In the genomic region with DNA sequence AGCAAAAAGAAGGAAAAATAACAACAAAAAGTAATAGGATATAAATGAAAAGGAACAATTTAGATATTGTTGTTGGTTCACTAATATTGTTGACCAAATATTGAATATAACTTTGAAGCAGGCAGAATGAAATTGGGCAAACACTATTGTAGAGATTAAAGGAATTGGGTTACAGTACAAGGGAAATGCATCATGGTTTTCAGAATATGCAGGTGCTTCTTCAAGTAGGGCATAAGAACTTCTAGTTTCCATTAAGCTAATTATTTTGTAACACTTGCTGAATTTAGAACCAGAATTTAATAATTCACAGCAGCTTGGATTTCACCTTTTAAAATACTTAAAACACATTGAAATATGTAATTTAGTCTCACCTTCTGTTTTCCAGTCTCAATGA, we compare ENCODE assay signal across 1 cellular context.
TF ChIP-seq lines count a peak whose summit lies in the region.

No MANE protein-coding gene starts in this region.

TF ChIP-seq in HCT116, 20 proteins besides CTCF, POLR2A, EP300 and RAD21:
- TF ChIP-seq TCF7L2 (IDR thresholded peaks at IDR 0.05; ENCODE audit: borderline replicate concordance, extremely low read depth, insufficient read depth, insufficient read length) (no peak), CBX3 (IDR thresholded peaks at IDR 0.05; ENCODE audit: low read depth) (no peak), EGR1 (IDR thresholded peaks at IDR 0.05; ENCODE audit: low read depth) (no peak), ZNF274 (IDR thresholded peaks at IDR 0.05; ENCODE audit: low read depth, low read length) (no peak), EZH2 (IDR thresholded peaks at IDR 0.05) (no peak), SRF (IDR thresholded peaks at IDR 0.05; ENCODE audit: low read depth) (no peak), POLR2AphosphoS5 (IDR thresholded peaks at IDR 0.05; ENCODE audit: low read depth, low read length) (no peak), ELF1 (IDR thresholded peaks at IDR 0.05; ENCODE audit: borderline replicate concordance, low read depth) (no peak), FOSL1 (IDR thresholded peaks at IDR 0.05; ENCODE audit: low read depth) (no peak), EZH2phosphoT487 (IDR thresholded peaks at IDR 0.05; ENCODE audit: borderline replicate concordance) (no peak)
- TF ChIP-seq, protein P1, sequence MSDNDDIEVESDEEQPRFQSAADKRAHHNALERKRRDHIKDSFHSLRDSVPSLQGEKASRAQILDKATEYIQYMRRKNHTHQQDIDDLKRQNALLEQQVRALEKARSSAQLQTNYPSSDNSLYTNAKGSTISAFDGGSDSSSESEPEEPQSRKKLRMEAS (IDR thresholded peaks at IDR 0.05), result no peak
- TF ChIP-seq, protein P2, sequence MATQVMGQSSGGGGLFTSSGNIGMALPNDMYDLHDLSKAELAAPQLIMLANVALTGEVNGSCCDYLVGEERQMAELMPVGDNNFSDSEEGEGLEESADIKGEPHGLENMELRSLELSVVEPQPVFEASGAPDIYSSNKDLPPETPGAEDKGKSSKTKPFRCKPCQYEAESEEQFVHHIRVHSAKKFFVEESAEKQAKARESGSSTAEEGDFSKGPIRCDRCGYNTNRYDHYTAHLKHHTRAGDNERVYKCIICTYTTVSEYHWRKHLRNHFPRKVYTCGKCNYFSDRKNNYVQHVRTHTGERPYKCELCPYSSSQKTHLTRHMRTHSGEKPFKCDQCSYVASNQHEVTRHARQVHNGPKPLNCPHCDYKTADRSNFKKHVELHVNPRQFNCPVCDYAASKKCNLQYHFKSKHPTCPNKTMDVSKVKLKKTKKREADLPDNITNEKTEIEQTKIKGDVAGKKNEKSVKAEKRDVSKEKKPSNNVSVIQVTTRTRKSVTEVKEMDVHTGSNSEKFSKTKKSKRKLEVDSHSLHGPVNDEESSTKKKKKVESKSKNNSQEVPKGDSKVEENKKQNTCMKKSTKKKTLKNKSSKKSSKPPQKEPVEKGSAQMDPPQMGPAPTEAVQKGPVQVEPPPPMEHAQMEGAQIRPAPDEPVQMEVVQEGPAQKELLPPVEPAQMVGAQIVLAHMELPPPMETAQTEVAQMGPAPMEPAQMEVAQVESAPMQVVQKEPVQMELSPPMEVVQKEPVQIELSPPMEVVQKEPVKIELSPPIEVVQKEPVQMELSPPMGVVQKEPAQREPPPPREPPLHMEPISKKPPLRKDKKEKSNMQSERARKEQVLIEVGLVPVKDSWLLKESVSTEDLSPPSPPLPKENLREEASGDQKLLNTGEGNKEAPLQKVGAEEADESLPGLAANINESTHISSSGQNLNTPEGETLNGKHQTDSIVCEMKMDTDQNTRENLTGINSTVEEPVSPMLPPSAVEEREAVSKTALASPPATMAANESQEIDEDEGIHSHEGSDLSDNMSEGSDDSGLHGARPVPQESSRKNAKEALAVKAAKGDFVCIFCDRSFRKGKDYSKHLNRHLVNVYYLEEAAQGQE (IDR thresholded peaks at IDR 0.05; ENCODE audit: low read depth), result no peak
- TF ChIP-seq, protein P3, sequence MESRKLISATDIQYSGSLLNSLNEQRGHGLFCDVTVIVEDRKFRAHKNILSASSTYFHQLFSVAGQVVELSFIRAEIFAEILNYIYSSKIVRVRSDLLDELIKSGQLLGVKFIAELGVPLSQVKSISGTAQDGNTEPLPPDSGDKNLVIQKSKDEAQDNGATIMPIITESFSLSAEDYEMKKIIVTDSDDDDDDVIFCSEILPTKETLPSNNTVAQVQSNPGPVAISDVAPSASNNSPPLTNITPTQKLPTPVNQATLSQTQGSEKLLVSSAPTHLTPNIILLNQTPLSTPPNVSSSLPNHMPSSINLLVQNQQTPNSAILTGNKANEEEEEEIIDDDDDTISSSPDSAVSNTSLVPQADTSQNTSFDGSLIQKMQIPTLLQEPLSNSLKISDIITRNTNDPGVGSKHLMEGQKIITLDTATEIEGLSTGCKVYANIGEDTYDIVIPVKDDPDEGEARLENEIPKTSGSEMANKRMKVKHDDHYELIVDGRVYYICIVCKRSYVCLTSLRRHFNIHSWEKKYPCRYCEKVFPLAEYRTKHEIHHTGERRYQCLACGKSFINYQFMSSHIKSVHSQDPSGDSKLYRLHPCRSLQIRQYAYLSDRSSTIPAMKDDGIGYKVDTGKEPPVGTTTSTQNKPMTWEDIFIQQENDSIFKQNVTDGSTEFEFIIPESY (IDR thresholded peaks at IDR 0.05; ENCODE audit: extremely low read depth, insufficient replicate concordance, low read length), result no peak
TF ChIP-seq in HCT116: peak in this region for 0.
